In the genomic region with DNA sequence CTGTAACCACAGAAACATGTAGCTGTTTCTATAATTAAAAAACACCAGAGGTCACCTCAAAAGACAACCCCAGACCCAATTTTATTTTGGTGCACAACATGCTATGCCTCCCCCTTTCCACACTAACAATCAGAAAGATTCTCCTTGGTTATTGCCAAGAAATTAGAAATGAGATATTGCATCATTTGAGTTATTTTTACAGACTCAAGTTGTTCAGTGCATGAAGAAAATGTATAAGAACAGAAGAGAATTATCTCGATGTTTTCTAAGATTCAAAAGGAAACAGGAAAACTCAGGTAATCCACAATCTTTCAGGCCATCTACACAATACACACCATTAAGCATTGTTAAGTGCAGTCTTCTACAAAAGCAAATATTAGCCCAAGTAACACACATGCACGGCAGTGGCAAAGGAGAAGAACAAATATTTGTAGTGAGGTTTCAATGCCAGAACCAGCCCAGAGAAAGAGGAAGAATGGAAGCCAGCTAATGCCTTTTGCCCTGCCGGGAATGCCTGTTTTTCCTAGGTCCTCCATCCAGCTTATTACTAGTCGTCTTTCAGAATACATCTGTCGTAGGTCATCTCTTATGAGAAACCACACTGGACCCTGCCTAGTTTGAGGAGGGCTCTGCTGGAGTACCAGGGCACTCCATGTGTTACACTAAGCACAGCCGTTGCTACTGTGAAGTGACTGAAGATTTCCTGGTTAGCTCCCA, we compare ENCODE assay signal across 19 cellular contexts.
DNase-seq lines count a peak whose midpoint lies in the region; ATAC-seq, FAIRE-seq and TF ChIP-seq lines count a peak whose summit lies in the region.
"Had no signal": no experiment of that assay in that cellular context is flagged by ENCODE, and none has a peak within 500 bp of the region (broad histone marks: within the 10 kb centered on the region; RNA-seq: fewer than 3 reads in every experiment).

No MANE protein-coding gene starts in this region.

- intact Hi-C loops in colonic mucosa (cut with DNase I), result no loop called here
- intact Hi-C loops in upper lobe of right lung (cut with DNase I), result no loop called here

- DNase-seq in DMS79 treated with DMSO at 0.1 percent for 48 hours (lab: John Stamatoyannopoulos, UW) (peak; percentile 6), DMS79 (lab: John Stamatoyannopoulos, UW) (no peak), NCI-H345 (lab: John Stamatoyannopoulos, UW) (peak; percentile 60), colonic mucosa (no peak), upper lobe of right lung (no peak), NK-92 (lab: John Stamatoyannopoulos, UW; ENCODE audit: unreplicated experiment) (no peak), GM12892 (ENCODE audit: insufficient read length) (no peak), LoVo (ENCODE audit: low spot score) (no peak)
- DNase-seq: 8988T; amygdala; CD8-positive, alpha-beta T cell; H7; left ventricle myocardium inferior; NCI-H446; nephron progenitor cell; sigmoid colon; stimulated activated CD4-positive, alpha-beta T cell treated with anti-CD3 and anti-CD28 coated beads, Interleukin-4, amount 100 ng/mL, for 4 hours had no signal

- H3K9ac ChIP-seq in colonic mucosa (ENCODE audit: low read depth in 2 of 2, low read length in 2 of 2), result no peak overlapping the region

- no peak for TF ChIP-seq POLR2A in GM12892 (IDR thresholded peaks at IDR 0.05; ENCODE audit: low read depth, low read length)

- H3K27ac ChIP-seq in colonic mucosa (peak overlapping the region; percentile 12), upper lobe of right lung (no peak overlapping the region)
- H3K27ac ChIP-seq: left ventricle myocardium inferior, sigmoid colon had no signal

- H3K4me1 ChIP-seq in colonic mucosa, result no peaks in the 10 kb centered on the region
- peaks cover 6% of the 10 kb centered on the region for H3K4me1 ChIP-seq in upper lobe of right lung
- H3K4me1 ChIP-seq: left ventricle myocardium inferior, sigmoid colon had no signal

- peak; percentile 96 for ATAC-seq in upper lobe of right lung
- ATAC-seq: CD8-positive, alpha-beta T cell; stimulated activated effector memory CD8-positive, alpha-beta T cell treated with anti-CD3 and anti-CD28 coated beads, Interleukin-12 subunit alpha, Interleukin-12 subunit beta, amount 100 ng/mL, for 72 hours had no signal

- TF ChIP-seq CTCF in colonic mucosa (IDR thresholded peaks at IDR 0.05), result no peak
- TF ChIP-seq CTCF in upper lobe of right lung (IDR thresholded peaks at IDR 0.05), result no peak

- no peaks in the 10 kb centered on the region for H3K36me3 ChIP-seq in colonic mucosa
- H3K36me3 ChIP-seq in upper lobe of right lung, result no peaks in the 10 kb centered on the region
- H3K36me3 ChIP-seq: left ventricle myocardium inferior, sigmoid colon had no signal

- no peak for FAIRE-seq in GM12892 (lab: Jason Lieb, UNC)
- FAIRE-seq: RCC 7860 had no signal

- H3K27me3 ChIP-seq in colonic mucosa (no peaks in the 10 kb centered on the region), upper lobe of right lung (no peaks in the 10 kb centered on the region)
- H3K27me3 ChIP-seq: sigmoid colon had no signal

- H3K9me3 ChIP-seq in colonic mucosa, result no peaks in the 10 kb centered on the region
- no peaks in the 10 kb centered on the region for H3K9me3 ChIP-seq in upper lobe of right lung
- H3K9me3 ChIP-seq: left ventricle myocardium inferior, sigmoid colon had no signal

- H3K4me3 ChIP-seq in colonic mucosa (no peak overlapping the region), upper lobe of right lung (no peak overlapping the region)
- H3K4me3 ChIP-seq: left ventricle myocardium inferior, sigmoid colon had no signal

Comparison
In these comparisons a context has a peak if more than half of its experiments do, and no peak if none do; other contexts are left out.
1. DNase-seq: peak in DMS79 treated with DMSO at 0.1 percent for 48 hours (single experiment) and NCI-H345 (single experiment); none in DMS79 (single experiment), colonic mucosa (single experiment), upper lobe of right lung (single experiment), NK-92 (single experiment), GM12892 (single experiment) and LoVo (single experiment).